13 cellular contexts compared by ENCODE assay signal in the genomic region with DNA sequence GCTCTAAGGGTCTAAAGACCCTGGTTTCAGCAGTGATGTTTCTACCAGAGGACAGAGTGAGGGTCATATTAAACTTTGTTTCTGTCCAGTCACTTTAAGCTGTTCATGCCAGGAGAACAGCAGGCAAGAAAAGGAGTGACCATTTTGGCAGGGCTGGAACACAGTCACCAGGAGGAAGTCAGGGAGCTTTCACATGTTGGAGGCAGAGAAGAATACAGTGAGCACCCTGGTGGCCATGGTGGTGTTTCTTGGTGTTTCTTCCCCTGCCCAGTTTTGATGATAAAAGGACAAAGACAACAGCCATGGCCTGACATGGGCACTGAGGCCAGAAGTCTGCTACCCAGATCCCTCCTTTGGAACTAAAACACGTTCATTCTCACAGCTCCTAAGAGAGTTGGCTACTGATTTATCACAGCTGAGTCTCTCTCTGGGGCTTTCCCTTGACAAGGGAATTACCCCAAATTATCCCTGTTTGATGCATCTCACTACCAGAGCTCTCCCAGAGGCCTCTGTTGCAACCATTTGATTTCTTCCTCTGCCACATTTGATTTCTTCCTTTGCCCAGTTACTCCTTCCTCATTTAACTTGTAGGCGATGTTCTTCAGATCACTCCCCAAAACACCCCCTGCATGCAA.
DNase-seq lines count a peak whose midpoint lies in the region; ATAC-seq and TF ChIP-seq lines count a peak whose summit lies in the region.
"Had no signal": no experiment of that assay in that cellular context is flagged by ENCODE, and none has a peak within 500 bp of the region (broad histone marks: within the 10 kb centered on the region; RNA-seq: fewer than 3 reads in every experiment).

No MANE protein-coding gene starts in this region.

- H3K36me3 ChIP-seq in suprapubic skin (no peaks in the 10 kb centered on the region), HAP-1 (replicated peaks) (no peaks in the 10 kb centered on the region)

- 60% methylated on average over 2 of the region's 2 CpGs for WGBS in suprapubic skin

- H3K27me3 Mint-ChIP-seq in activated CD4-positive, alpha-beta T cell treated with anti-CD3 and anti-CD28 coated beads, Interleukin-2, amount 10 ng/mL, durations not matched to agents 24 days and 14 days, result no peaks in the 10 kb centered on the region
- H3K27me3 Mint-ChIP-seq: activated CD8-positive, alpha-beta T cell treated with anti-CD3 and anti-CD28 coated beads for 36 hours; T-helper 17 cell had no signal

- in situ Hi-C loops in GM13977 (cut with MboI; ENCODE audit: low pct_unique_long_range_greater_than_20kb, low sequenced_read_pairs, unreplicated experiment) (no loop called here), HAP-1 (cut with MboI; ENCODE audit: low sequenced_read_pairs) (no loop called here)

- TF ChIP-seq POLR2A in suprapubic skin (IDR thresholded peaks at IDR 0.05), result no peak

- ATAC-seq in GM19328 (IDR thresholded peaks at IDR 0.05; ENCODE audit: unreplicated experiment) (peak; percentile 69), HG02759 (IDR thresholded peaks at IDR 0.05; ENCODE audit: unreplicated experiment) (peak; percentile 83), HG03439 (IDR thresholded peaks at IDR 0.05; ENCODE audit: unreplicated experiment) (peak; percentile 82)
- ATAC-seq: activated CD8-positive, alpha-beta T cell treated with anti-CD3 and anti-CD28 coated beads for 36 hours; T-helper 17 cell had no signal

- TF ChIP-seq EP300 in suprapubic skin (IDR thresholded peaks at IDR 0.05), result no peak

- no peaks in the 10 kb centered on the region for H3K36me3 Mint-ChIP-seq in activated CD4-positive, alpha-beta T cell treated with anti-CD3 and anti-CD28 coated beads, Interleukin-2, amount 10 ng/mL, durations not matched to agents 24 days and 14 days (ENCODE audit: low read depth)
- H3K36me3 Mint-ChIP-seq: activated naive CD8-positive, alpha-beta T cell had no signal

- H3K27ac Mint-ChIP-seq in activated CD4-positive, alpha-beta T cell treated with anti-CD3 and anti-CD28 coated beads, Interleukin-2, amount 10 ng/mL, durations not matched to agents 24 days and 14 days, result no peak overlapping the region
- H3K27ac Mint-ChIP-seq: activated CD8-positive, alpha-beta T cell treated with anti-CD3 and anti-CD28 coated beads for 36 hours; activated naive CD8-positive, alpha-beta T cell; T-helper 17 cell had no signal

- H3K4me3 ChIP-seq in suprapubic skin, result no peak overlapping the region
- H3K4me3 ChIP-seq in HAP-1, result no peak overlapping the region

- TF ChIP-seq CTCF in GM13977 (IDR thresholded peaks at IDR 0.05; ENCODE audit: extremely low read depth, insufficient read depth, missing control alignments), result peak; percentile 9
- no peak for TF ChIP-seq CTCF in suprapubic skin (IDR thresholded peaks at IDR 0.05)

- H3K27me3 ChIP-seq in suprapubic skin, result no peaks in the 10 kb centered on the region
- no peaks in the 10 kb centered on the region for H3K27me3 ChIP-seq in HAP-1 (ENCODE audit: low read depth)

- no peaks in the 10 kb centered on the region for H3K4me1 ChIP-seq in suprapubic skin
- H3K4me1 ChIP-seq in HAP-1, result no peaks in the 10 kb centered on the region

- DNase-seq in GM13977 (ENCODE audit: low spot score), result peak; percentile 30
- DNase-seq in activated CD4-positive, alpha-beta T cell treated with anti-CD3 and anti-CD28 coated beads, Interleukin-2, amount 10 ng/mL, durations not matched to agents 24 days and 14 days, result no peak
- DNase-seq in SIG-M5 (lab: John Stamatoyannopoulos, UW), result no peak
- no peak for DNase-seq in suprapubic skin (ENCODE audit: low spot score in 2 of 2)
- DNase-seq in HAP-1 (ENCODE audit: low spot score in 2 of 2), result no peak
- DNase-seq: activated CD8-positive, alpha-beta T cell treated with anti-CD3 and anti-CD28 coated beads for 36 hours; AML-193; DMS79 treated with DMSO at 0.1 percent for 48 hours; T-helper 17 cell had no signal

- intact Hi-C loops in activated CD4-positive, alpha-beta T cell treated with anti-CD3 and anti-CD28 coated beads, Interleukin-2, amount 10 ng/mL, durations not matched to agents 24 days and 14 days (cut with micrococcal nuclease), result no loop called here

- H3K27ac ChIP-seq in suprapubic skin, result no peak overlapping the region

- H3K4me3 Mint-ChIP-seq in activated CD4-positive, alpha-beta T cell treated with anti-CD3 and anti-CD28 coated beads, Interleukin-2, amount 10 ng/mL, durations not matched to agents 24 days and 14 days, result no peak overlapping the region
- H3K4me3 Mint-ChIP-seq: activated CD8-positive, alpha-beta T cell treated with anti-CD3 and anti-CD28 coated beads for 36 hours; activated naive CD8-positive, alpha-beta T cell; T-helper 17 cell had no signal

- H3K9me3 ChIP-seq in suprapubic skin, result no peaks in the 10 kb centered on the region
- H3K9me3 ChIP-seq in HAP-1, result no peaks in the 10 kb centered on the region

- no peaks in the 10 kb centered on the region for H3K9me3 Mint-ChIP-seq in activated CD4-positive, alpha-beta T cell treated with anti-CD3 and anti-CD28 coated beads, Interleukin-2, amount 10 ng/mL, durations not matched to agents 24 days and 14 days
- H3K9me3 Mint-ChIP-seq: activated CD8-positive, alpha-beta T cell treated with anti-CD3 and anti-CD28 coated beads for 36 hours had no signal

- no peaks in the 10 kb centered on the region for H3K4me1 Mint-ChIP-seq in activated CD4-positive, alpha-beta T cell treated with anti-CD3 and anti-CD28 coated beads, Interleukin-2, amount 10 ng/mL, durations not matched to agents 24 days and 14 days
- H3K4me1 Mint-ChIP-seq: T-helper 17 cell had no signal
